8 cellular contexts compared by ENCODE assay signal in the genomic region with DNA sequence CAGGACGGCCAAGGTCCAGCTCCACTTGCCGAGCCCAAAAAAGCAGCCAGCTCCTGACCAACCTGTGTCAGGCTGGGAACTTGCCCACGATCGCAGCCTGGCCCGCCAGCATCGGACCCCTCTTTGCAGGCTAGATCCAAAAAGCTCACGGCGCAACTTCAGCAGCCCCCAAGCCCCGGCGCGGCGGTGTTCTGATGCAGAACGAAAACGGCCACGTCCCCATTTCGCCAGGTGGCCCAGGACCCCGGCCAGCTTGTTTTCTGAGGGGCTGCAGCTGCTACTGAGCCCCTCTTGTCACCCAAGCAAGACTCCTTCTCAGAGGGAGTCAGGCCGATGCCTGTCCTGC. TPM values are rescaled to one million over a fixed set of nuclear protein-coding genes. Genes with fewer than 3 reads are reported as not detected.
DNase-seq lines count a peak whose midpoint lies in the region; ATAC-seq, FAIRE-seq and TF ChIP-seq lines count a peak whose summit lies in the region.

No MANE protein-coding gene starts in this region.

- H3K79me2 ChIP-seq in astrocyte (ENCODE audit: insufficient read depth, low read length), result peaks cover 64% of the 10 kb centered on the region

- H3K27me3 ChIP-seq in astrocyte (ENCODE audit: insufficient read depth, low read length) (no peaks in the 10 kb centered on the region), thyroid gland (no peaks in the 10 kb centered on the region)

- no peak for DNase-seq in activated CD4-positive, alpha-beta T cell treated with anti-CD3 and anti-CD28 coated beads, Interleukin-2, amount 10 ng/mL, durations not matched to agents 7 days and 5 days
- no peak for DNase-seq in activated CD4-positive, alpha-beta T cell treated with anti-CD3 and anti-CD28 coated beads, Interleukin-2, amount 50 U/mL, for 4 hours
- DNase-seq in astrocyte (ENCODE audit: low read depth) (no peak), lower leg skin (ENCODE audit: low spot score in 2 of 2) (no peak), thyroid gland (no peak), NCI-H2171 treated with DMSO at 0.1 percent for 48 hours (lab: John Stamatoyannopoulos, UW) (no peak)

- H2AFZ ChIP-seq in astrocyte (ENCODE audit: low read depth, low read length), result no peak overlapping the region

- no peak overlapping the region for H3K27ac ChIP-seq in astrocyte (ENCODE audit: low read depth, low read length)
- peak overlapping the region in 1 of 3 donors; percentile 44 for H3K27ac ChIP-seq in thyroid gland

- POLR2A ChIA-PET in activated CD4-positive, alpha-beta T cell treated with anti-CD3 and anti-CD28 coated beads, Interleukin-2, amount 10 ng/mL, durations not matched to agents 7 days and 5 days (lab: Charles Lee), result interaction anchor here (1.1 kb wide), 1 partner anchor 11 kb away, joined by 3 read pairs; no protein-coding TSS in a partner anchor

- CTCF ChIA-PET in activated CD4-positive, alpha-beta T cell treated with anti-CD3 and anti-CD28 coated beads, Interleukin-2, amount 10 ng/mL, durations not matched to agents 7 days and 5 days (lab: Charles Lee), result interaction anchor here (0.6 to 1.9 kb wide), 3 partner anchors 45 to 225 kb away, joined by 3 to 4 read pairs (median 4); no protein-coding TSS in a partner anchor

- TF ChIP-seq CTCF in astrocyte (IDR thresholded peaks at IDR 0.05; ENCODE audit: insufficient read depth, low read depth, low read length), result no peak
- TF ChIP-seq CTCF in lower leg skin (IDR thresholded peaks at IDR 0.05), result no peak
- TF ChIP-seq CTCF in thyroid gland (IDR thresholded peaks at IDR 0.05), result no peak

- no peak for FAIRE-seq in astrocyte (lab: Jason Lieb, UNC)

- peaks cover 35% of the 10 kb centered on the region for H3K4me1 Mint-ChIP-seq in activated CD4-positive, alpha-beta T cell treated with anti-CD3 and anti-CD28 coated beads, Interleukin-2, amount 10 ng/mL, durations not matched to agents 7 days and 5 days
- peaks cover 22% of the 10 kb centered on the region for H3K4me1 Mint-ChIP-seq in astrocyte (ENCODE audit: low read depth, unreplicated experiment)

- intact Hi-C loops in lower leg skin (cut with DNase I; ENCODE audit: low total_unique reads) (no loop called here), thyroid gland (cut with DNase I) (no loop called here)

- WGBS in lower leg skin, 2 donors, result 55 to 71% methylated on average over 8 to 17 of the region's 18 CpGs
- 65 to 83% methylated on average over 7 to 13 of the region's 18 CpGs for WGBS in thyroid gland, 2 donors

- H3K27me3 Mint-ChIP-seq in activated CD4-positive, alpha-beta T cell treated with anti-CD3 and anti-CD28 coated beads, Interleukin-2, amount 10 ng/mL, durations not matched to agents 7 days and 5 days, result no peaks in the 10 kb centered on the region
- no peaks in the 10 kb centered on the region for H3K27me3 Mint-ChIP-seq in astrocyte (ENCODE audit: low read depth, unreplicated experiment)

- H3K9ac ChIP-seq in astrocyte (ENCODE audit: low read length), result peak overlapping the region; percentile 92

- ATAC-seq in GM18873 (IDR thresholded peaks at IDR 0.05; ENCODE audit: low FRiP score, unreplicated experiment), result no peak
- no peak for ATAC-seq in HG03280 (IDR thresholded peaks at IDR 0.05; ENCODE audit: unreplicated experiment)

- no peaks in the 10 kb centered on the region for H3K9me3 Mint-ChIP-seq in activated CD4-positive, alpha-beta T cell treated with anti-CD3 and anti-CD28 coated beads, Interleukin-2, amount 10 ng/mL, durations not matched to agents 7 days and 5 days
- no peaks in the 10 kb centered on the region for H3K9me3 Mint-ChIP-seq in astrocyte (ENCODE audit: unreplicated experiment)

- H3K4me3 Mint-ChIP-seq in activated CD4-positive, alpha-beta T cell treated with anti-CD3 and anti-CD28 coated beads, Interleukin-2, amount 10 ng/mL, durations not matched to agents 7 days and 5 days, result peak overlapping the region; percentile 96
- peak overlapping the region; percentile 95 for H3K4me3 Mint-ChIP-seq in astrocyte (ENCODE audit: unreplicated experiment)

- H3K4me1 ChIP-seq in astrocyte (ENCODE audit: insufficient read depth, low read length) (peaks cover 34% of the 10 kb centered on the region), thyroid gland (peaks cover 43 to 63% of the 10 kb centered on the region in 2 donors)

- H3K4me2 ChIP-seq in astrocyte (ENCODE audit: low read length), result peak overlapping the region; percentile 100

- H3K36me3 ChIP-seq in astrocyte (ENCODE audit: insufficient read depth, low read length) (no peaks in the 10 kb centered on the region), thyroid gland (no peaks in the 10 kb centered on the region)

- peaks cover 60% of the 10 kb centered on the region for H4K20me1 ChIP-seq in astrocyte (ENCODE audit: insufficient read depth, low read length)

- peaks cover 4% of the 10 kb centered on the region for H3K36me3 Mint-ChIP-seq in activated CD4-positive, alpha-beta T cell treated with anti-CD3 and anti-CD28 coated beads, Interleukin-2, amount 10 ng/mL, durations not matched to agents 7 days and 5 days (ENCODE audit: low read depth)
- no peaks in the 10 kb centered on the region for H3K36me3 Mint-ChIP-seq in astrocyte (ENCODE audit: low read depth, unreplicated experiment)

- no peak for TF ChIP-seq POLR2A in lower leg skin (IDR thresholded peaks at IDR 0.05)
- no peak for TF ChIP-seq POLR2A in thyroid gland (IDR thresholded peaks at IDR 0.05)

- peak overlapping the region; percentile 91 for H3K27ac Mint-ChIP-seq in activated CD4-positive, alpha-beta T cell treated with anti-CD3 and anti-CD28 coated beads, Interleukin-2, amount 10 ng/mL, durations not matched to agents 7 days and 5 days
- H3K27ac Mint-ChIP-seq in astrocyte (ENCODE audit: unreplicated experiment), result peak overlapping the region; percentile 86

- H3K9me3 ChIP-seq in astrocyte (ENCODE audit: insufficient read depth, low read depth, low read length), result no peaks in the 10 kb centered on the region
- H3K9me3 ChIP-seq in thyroid gland, result no peaks in the 10 kb centered on the region

- H3K4me3 ChIP-seq in astrocyte (ENCODE audit: insufficient read depth, low read depth, low read length) (peak overlapping the region; percentile 83), lower leg skin (ENCODE audit: low read depth, poor library complexity, severe bottlenecking) (peak overlapping the region; percentile 61), thyroid gland (replicated peaks in 1 of 3) (peak overlapping the region; percentile 21 to 92 (median 87))

RNA-seq across cellular contexts. Expression of a gene that starts 1.3 kb away (rescaled TPM):
- 100 to 1,000 TPM; 183 to 195 TPM for total RNA-seq in activated CD4-positive, alpha-beta T cell treated with anti-CD3 and anti-CD28 coated beads, Interleukin-2, amount 10 ng/mL, durations not matched to agents 7 days and 5 days
- total RNA-seq in astrocyte (155 and 173 TPM in 2 replicates), lower leg skin (100 to 1,000 TPM; 180 to 299 (median 226) TPM), thyroid gland (100 to 1,000 TPM; 162 to 238 (median 192) TPM)

RNA-seq across cellular contexts. Expression of a gene that starts 1.7 kb away (rescaled TPM):
- total RNA-seq in activated CD4-positive, alpha-beta T cell treated with anti-CD3 and anti-CD28 coated beads, Interleukin-2, amount 10 ng/mL, durations not matched to agents 7 days and 5 days, result not detected
- total RNA-seq in astrocyte (not detected in 2 replicates), lower leg skin (not detected), thyroid gland (not detected)

RNA-seq across cellular contexts. Expression of a gene that starts 6.8 kb away (rescaled TPM):
- total RNA-seq in activated CD4-positive, alpha-beta T cell treated with anti-CD3 and anti-CD28 coated beads, Interleukin-2, amount 10 ng/mL, durations not matched to agents 7 days and 5 days, result 100 to 1,000 TPM; 558 to 580 TPM
- 781 and 819 TPM in 2 replicates for total RNA-seq in astrocyte
- total RNA-seq in lower leg skin, result 10 to 100 TPM; 71.2 to 86.5 (median 79.7) TPM
- total RNA-seq in thyroid gland, result 10 to 100 TPM; 60.7 to 88.2 (median 82.2) TPM

RNA-seq across cellular contexts. Expression of a gene that starts 19.4 kb away (rescaled TPM):
- not detected for total RNA-seq in activated CD4-positive, alpha-beta T cell treated with anti-CD3 and anti-CD28 coated beads, Interleukin-2, amount 10 ng/mL, durations not matched to agents 7 days and 5 days
- total RNA-seq in astrocyte (2.5 and 2.7 TPM in 2 replicates), lower leg skin (not detected), thyroid gland (under 1 TPM in 1 of 4 donors, not detected in 3; 0.22 TPM)

RNA-seq across cellular contexts. Expression of a gene that starts 20.3 kb away (rescaled TPM):
- 10 to 100 TPM; 75.9 to 87.5 TPM for total RNA-seq in activated CD4-positive, alpha-beta T cell treated with anti-CD3 and anti-CD28 coated beads, Interleukin-2, amount 10 ng/mL, durations not matched to agents 7 days and 5 days
- total RNA-seq in astrocyte (14.3 and 18.4 TPM in 2 replicates), lower leg skin (10 to 100 TPM; 30.3 to 39.8 (median 33.5) TPM), thyroid gland (10 to 100 TPM; 15.5 to 58.7 (median 29.8) TPM)
